In genomic region chr2:174618179-174618578, GRCh38 we compare ENCODE assay signal across 15 cellular contexts. TPM values are rescaled to one million over a fixed set of nuclear protein-coding genes. Genes with fewer than 3 reads are reported as not detected.
DNase-seq lines count a peak whose midpoint lies in the region; ATAC-seq, FAIRE-seq and TF ChIP-seq lines count a peak whose summit lies in the region.
"Had no signal": no experiment of that assay in that cellular context is flagged by ENCODE, and none has a peak within 500 bp of the region (broad histone marks: within the 10 kb centered on the region; RNA-seq: fewer than 3 reads in every experiment).

No MANE protein-coding gene starts in this region.

- no peak overlapping the region for H3K4me3 ChIP-seq in H1 (ENCODE audit: extremely low read depth in 1 of 4, insufficient read depth in 2 of 4, low read depth in 3 of 4, low read length in 4 of 4)
- H3K4me3 ChIP-seq in WERI-Rb-1 (ENCODE audit: low read depth, low read length): no peak overlapping the region
- H3K4me3 ChIP-seq in PC-3 (ENCODE audit: low read length): no peak overlapping the region
- H3K4me3 ChIP-seq: PC-9, right lobe of liver had no signal

- intact Hi-C loops in PC-3 (cut with micrococcal nuclease): no loop called here

- peak overlapping the region; percentile 61 for H3K4me3 Mint-ChIP-seq in activated T-cell treated with anti-CD3 and anti-CD28 coated beads, Interleukin-2, amount 50 U/mL, for 24 hours
- H3K4me3 Mint-ChIP-seq in T-helper 17 cell: peak overlapping the region; percentile 76
- H3K4me3 Mint-ChIP-seq in stimulated activated memory B cell treated with anti-CD40 and anti-IgM and Interleukin-4, amounts not matched to agents 10 μg/mL and 1 μg/mL and 100 μg/mL, for 72 hours: peak overlapping the region; percentile 21
- H3K4me3 Mint-ChIP-seq: nephron progenitor cell had no signal

- H3K4me2 ChIP-seq in H1 (ENCODE audit: insufficient read depth in 1 of 2, low read depth in 2 of 2, low read length in 2 of 2) (no peak overlapping the region), PC-3 (ENCODE audit: low read length) (no peak overlapping the region)
- H3K4me2 ChIP-seq: PC-9 had no signal

- H4K20me1 ChIP-seq in H1 (replicated peaks in 1 of 2; ENCODE audit: control insufficient read depth in 1 of 2, insufficient read depth in 2 of 2, low read length in 2 of 2) (no peaks in the 10 kb centered on the region), PC-3 (ENCODE audit: low read length) (no peaks in the 10 kb centered on the region)

- H4K8ac ChIP-seq in H1 (ENCODE audit: extremely low read depth, insufficient read depth, low read length): peak overlapping the region; percentile 3; the same call in 1 of the 2 replicates

- POLR2A ChIA-PET in H1 (lab: Charles Lee; ENCODE audit: partially characterized antibody) (no interaction called here), PC-3 (lab: Charles Lee; ENCODE audit: unreplicated experiment) (no interaction called here)

- H3K4me1 ChIP-seq in H1 (replicated peaks in 1 of 4; ENCODE audit: control insufficient read depth in 3 of 4, insufficient read depth in 4 of 4, low read length in 3 of 4) (no peaks in the 10 kb centered on the region), PC-3 (ENCODE audit: insufficient read depth, low read length) (peaks cover 44% of the 10 kb centered on the region)

- BruUV-seq in PC-3 (replicated peaks; lab: Mats Ljungman, UMichigan): no TSS peak

- H2BK5ac ChIP-seq in H1 (ENCODE audit: low read depth, low read length): no peak overlapping the region

- no peak overlapping the region for H3K9ac ChIP-seq in H1 (replicated peaks in 1 of 4; ENCODE audit: extremely low read depth in 1 of 4, low read depth in 3 of 4, low read length in 3 of 4)
- no peak overlapping the region for H3K9ac ChIP-seq in PC-3 (ENCODE audit: low read length)

- H3K79me2 ChIP-seq in H1 (ENCODE audit: control insufficient read depth in 1 of 2, insufficient read depth in 2 of 2, low read length in 2 of 2): no peaks in the 10 kb centered on the region
- no peaks in the 10 kb centered on the region for H3K79me2 ChIP-seq in PC-3 (ENCODE audit: low read length)

- CTCF ChIA-PET in H1 (lab: Charles Lee; ENCODE audit: partially characterized antibody): interaction anchor here (0.6 to 1.0 kb wide), 2 partner anchors 16 to 75 kb away, joined by 3 to 4 read pairs; no protein-coding TSS in a partner anchor
- CTCF ChIA-PET in PC-3 (lab: Charles Lee): no interaction called here

- H3K27me3 ChIP-seq in H1 (replicated peaks in 1 of 4; ENCODE audit: control insufficient read depth in 3 of 4, extremely low read depth in 1 of 4, insufficient read depth in 3 of 4, low read length in 3 of 4): no peaks in the 10 kb centered on the region
- no peaks in the 10 kb centered on the region for H3K27me3 ChIP-seq in WERI-Rb-1 (ENCODE audit: insufficient read depth, low read depth, severe bottlenecking)
- H3K27me3 ChIP-seq in PC-3 (ENCODE audit: low read length): no peaks in the 10 kb centered on the region
- H3K27me3 ChIP-seq: right lobe of liver had no signal

- no peak overlapping the region for H3K56ac ChIP-seq in H1 (replicated peaks; ENCODE audit: insufficient read length, low read depth, low read length)

- no peaks in the 10 kb centered on the region for H3K23me2 ChIP-seq in H1 (ENCODE audit: low read depth, low read length)

- no peak overlapping the region for H2AK5ac ChIP-seq in H1 (ENCODE audit: low read depth, low read length)

- no peaks in the 10 kb centered on the region for H3K9me3 ChIP-seq in T-helper 17 cell (ENCODE audit: control insufficient read depth, low read length, poor library complexity, severe bottlenecking)
- no peaks in the 10 kb centered on the region for H3K9me3 ChIP-seq in H1 (ENCODE audit: insufficient read depth in 2 of 2, low read depth in 1 of 2, low read length in 1 of 2)
- no peaks in the 10 kb centered on the region for H3K9me3 ChIP-seq in WERI-Rb-1 (ENCODE audit: severe bottlenecking)
- no peaks in the 10 kb centered on the region for H3K9me3 ChIP-seq in PC-3 (ENCODE audit: low read length)
- H3K9me3 ChIP-seq: right lobe of liver had no signal

- H2BK15ac ChIP-seq in H1 (ENCODE audit: low read length): no peak overlapping the region

- H3F3A ChIP-seq in PC-3 (ENCODE audit: low read length, unreplicated experiment): peaks cover 3% of the 10 kb centered on the region

- H3K9me2 ChIP-seq in PC-3 (replicated peaks; ENCODE audit: low read length): no peaks in the 10 kb centered on the region

- no peaks in the 10 kb centered on the region for H3K9me3 Mint-ChIP-seq in activated T-cell treated with anti-CD3 and anti-CD28 coated beads, Interleukin-2, amount 50 U/mL, for 24 hours
- no peaks in the 10 kb centered on the region for H3K9me3 Mint-ChIP-seq in stimulated activated memory B cell treated with anti-CD40 and anti-IgM and Interleukin-4, amounts not matched to agents 10 μg/mL and 1 μg/mL and 100 μg/mL, for 72 hours
- H3K9me3 Mint-ChIP-seq: nephron progenitor cell had no signal

- no peak overlapping the region for H3K14ac ChIP-seq in H1 (ENCODE audit: insufficient read length)

- no peak for TF ChIP-seq POLR2A in H1 (IDR thresholded peaks at IDR 0.05; ENCODE audit: control extremely low read depth in 1 of 2, low read depth in 2 of 2, low read length in 2 of 2)

- no peak overlapping the region for H3K4ac ChIP-seq in H1 (replicated peaks; ENCODE audit: insufficient read length, low read depth, low read length)

- no peaks in the 10 kb centered on the region for H3K27me3 Mint-ChIP-seq in activated T-cell treated with anti-CD3 and anti-CD28 coated beads, Interleukin-2, amount 50 U/mL, for 24 hours
- no peaks in the 10 kb centered on the region for H3K27me3 Mint-ChIP-seq in T-helper 17 cell
- H3K27me3 Mint-ChIP-seq in stimulated activated memory B cell treated with anti-CD40 and anti-IgM and Interleukin-4, amounts not matched to agents 10 μg/mL and 1 μg/mL and 100 μg/mL, for 72 hours: no peaks in the 10 kb centered on the region

- H3K27ac ChIP-seq in H1 (ENCODE audit: low read depth, low read length) (no peak overlapping the region), WERI-Rb-1 (no peak overlapping the region), PC-3 (ENCODE audit: low read length) (no peak overlapping the region)
- H3K27ac ChIP-seq: PC-9 had no signal

- TF ChIP-seq RAD21 in H1 (IDR thresholded peaks at IDR 0.05 in 1 of 2, conservative IDR thresholded peaks at IDR 0.05 in 1 of 2; ENCODE audit: low read depth in 2 of 2, low read length in 2 of 2): no peak

- no peak overlapping the region for H2AFZ ChIP-seq in H1 (ENCODE audit: low read length)
- no peak overlapping the region for H2AFZ ChIP-seq in PC-3 (ENCODE audit: low read length)
- H2AFZ ChIP-seq: PC-9 had no signal

- H3K36me3 Mint-ChIP-seq in activated T-cell treated with anti-CD3 and anti-CD28 coated beads, Interleukin-2, amount 50 U/mL, for 24 hours (ENCODE audit: low read depth): peaks cover 78% of the 10 kb centered on the region
- H3K36me3 Mint-ChIP-seq in T-helper 17 cell (ENCODE audit: low read depth): peaks cover 6% of the 10 kb centered on the region
- peaks cover 39% of the 10 kb centered on the region for H3K36me3 Mint-ChIP-seq in stimulated activated memory B cell treated with anti-CD40 and anti-IgM and Interleukin-4, amounts not matched to agents 10 μg/mL and 1 μg/mL and 100 μg/mL, for 72 hours

- TF ChIP-seq EP300 in H1 (IDR thresholded peaks at IDR 0.05; ENCODE audit: borderline replicate concordance in 1 of 2, low read depth in 2 of 2, low read length in 2 of 2): no peak

- TF ChIP-seq CTCF in H1 (IDR thresholded peaks at IDR 0.05; ENCODE audit: control extremely low read depth in 1 of 3, insufficient read depth in 1 of 3, low read depth in 1 of 3, low read length in 3 of 3) (no peak), WERI-Rb-1 (IDR thresholded peaks at IDR 0.05; ENCODE audit: low read depth, low read length) (no peak), PC-3 (conservative IDR thresholded peaks at IDR 0.05; ENCODE audit: low read depth, low read length) (no peak)

- H3K79me1 ChIP-seq in H1 (ENCODE audit: low read depth, low read length): no peaks in the 10 kb centered on the region

- no peak for FAIRE-seq in H1 (lab: Jason Lieb, UNC)

- H4K91ac ChIP-seq in H1 (replicated peaks; ENCODE audit: insufficient read length, low read length): no peak overlapping the region

- H3K23ac ChIP-seq in H1 (ENCODE audit: insufficient read length): no peak overlapping the region

- H2BK12ac ChIP-seq in H1 (ENCODE audit: low read depth, low read length): no peak overlapping the region

- ATAC-seq in T-helper 17 cell (no peak), PC-3 (no peak)
- ATAC-seq in stimulated activated memory B cell treated with anti-CD40 and anti-IgM and Interleukin-4, amounts not matched to agents 10 μg/mL and 1 μg/mL and 100 μg/mL, for 72 hours: no peak
- ATAC-seq: right lobe of liver had no signal

- no peak overlapping the region for H2BK20ac ChIP-seq in H1 (ENCODE audit: low read length)

- no peak overlapping the region for H3K18ac ChIP-seq in H1 (ENCODE audit: extremely low read depth, low read length)

- H3K4me1 Mint-ChIP-seq in activated T-cell treated with anti-CD3 and anti-CD28 coated beads, Interleukin-2, amount 50 U/mL, for 24 hours (ENCODE audit: low read depth): peaks cover 82% of the 10 kb centered on the region
- peaks cover 57% of the 10 kb centered on the region for H3K4me1 Mint-ChIP-seq in T-helper 17 cell
- peaks cover 71% of the 10 kb centered on the region for H3K4me1 Mint-ChIP-seq in stimulated activated memory B cell treated with anti-CD40 and anti-IgM and Interleukin-4, amounts not matched to agents 10 μg/mL and 1 μg/mL and 100 μg/mL, for 72 hours

- H3K36me3 ChIP-seq in H1 (ENCODE audit: control insufficient read depth in 2 of 4, insufficient read depth in 4 of 4, low read length in 3 of 4) (no peaks in the 10 kb centered on the region), WERI-Rb-1 (no peaks in the 10 kb centered on the region), PC-3 (ENCODE audit: low read depth, low read length) (no peaks in the 10 kb centered on the region)
- H3K36me3 ChIP-seq: right lobe of liver had no signal

- H2BK120ac ChIP-seq in H1 (replicated peaks; ENCODE audit: low read depth, low read length): no peak overlapping the region

- no peak for DNase-seq in activated T-cell treated with anti-CD3 and anti-CD28 coated beads, Interleukin-2, amount 50 U/mL, for 24 hours
- no peak for DNase-seq in activated T-cell treated with anti-CD3 and anti-CD28 coated beads, Interleukin-2, amount 50 U/mL, for 1 hour
- DNase-seq in T-helper 17 cell (no peak), H1 (ENCODE audit: low read depth in 1 of 2, low spot score in 2 of 2) (no peak), WERI-Rb-1 (no peak), PC-3 (no peak), NCI-H524 (lab: John Stamatoyannopoulos, UW) (no peak)
- DNase-seq: activated CD4-positive, CD25-positive, alpha-beta regulatory T cell treated with anti-CD3 and anti-CD28 coated beads, Interleukin-2, amount 50 U/mL, for 72 hours; cerebellar nuclear complex; NCI-H1436 treated with DMSO at 0.1 percent for 48 hours; NCI-H524 treated with DMSO at 0.1 percent for 48 hours; nephron progenitor cell; PC-9; right lobe of liver had no signal

- H4K5ac ChIP-seq in H1 (ENCODE audit: insufficient read length, low read depth, low read length): no peak overlapping the region

- 78% methylated on average over 2 of the region's 2 CpGs; no CpG with 5 or more reads in 1 of the 2 experiments for WGBS in H1 (ENCODE audit: extremely low coverage in 1 of 2, insufficient coverage in 1 of 2, insufficient read length in 1 of 2, insufficient replicate concordance in 2 of 2, low coverage in 1 of 2, low lambda C conversion rate in 2 of 2, missing lambda C conversion rate in 1 of 2), 2 experiments

- H3K27ac Mint-ChIP-seq in activated T-cell treated with anti-CD3 and anti-CD28 coated beads, Interleukin-2, amount 50 U/mL, for 24 hours: peak overlapping the region; percentile 95
- peak overlapping the region; percentile 90 for H3K27ac Mint-ChIP-seq in T-helper 17 cell
- peak overlapping the region; percentile 96 for H3K27ac Mint-ChIP-seq in stimulated activated memory B cell treated with anti-CD40 and anti-IgM and Interleukin-4, amounts not matched to agents 10 μg/mL and 1 μg/mL and 100 μg/mL, for 72 hours
- H3K27ac Mint-ChIP-seq: nephron progenitor cell had no signal

RNA-seq across cellular contexts. Expression of gene WIPF1, which starts 20.6 kb away (rescaled TPM):
- total RNA-seq in T-helper 17 cell: 100 to 1,000 TPM; 368 to 424 TPM
- 4.3 and 5.2 TPM in 2 replicates for total RNA-seq in H1 (2021; fragmentation: NEBNext Ultra II Directional; extraction: Animal tissue kit (Norgen Biotek cat#: 25700))
- polyA plus RNA-seq in H1 (2011; rRNA removed): 4.4 and 4.7 TPM in 2 replicates
- 2.7 TPM for polyA plus RNA-seq in H1 (2011; cell fraction: cytosol; rRNA removed)
- polyA plus RNA-seq in H1 (2011; cell fraction: nucleus; rRNA removed): 3.1 TPM
- polyA plus RNA-seq in H1 (2012, experiment 1 of 2): 5.2 to 8.3 TPM (median 5.9 TPM) in 4 replicates
- polyA plus RNA-seq in H1 (2012, experiment 2 of 2): 2.9 TPM
- 4.6 TPM for polyA plus RNA-seq in H1 (2013, experiment 1 of 2)
- polyA plus RNA-seq in H1 (2013, experiment 2 of 2): 4.9 TPM
- polyA minus RNA-seq in H1 (2011; rRNA and poly(A)+ RNA removed): 2.8 TPM in 2 replicates
- 3.2 TPM for polyA minus RNA-seq in H1 (2011; cell fraction: cytosol; rRNA and poly(A)+ RNA removed)
- polyA minus RNA-seq in H1 (2011; cell fraction: nucleus; rRNA and poly(A)+ RNA removed): 9.0 TPM
- 0.29 and 1.5 TPM in 2 replicates for total RNA-seq in PC-3 (2014; rRNA removed)

Comparison
In these comparisons a context has a peak if more than half of its experiments do, and no peak if none do; other contexts are left out.
1. H3K4me3 Mint-ChIP-seq: peak in every context shown above with its lines; median percentile 76 in T-helper 17 cell; 61 in activated T-cell treated with anti-CD3 and anti-CD28 coated beads, Interleukin-2, amount 50 U/mL, for 24 hours; 21 in stimulated activated memory B cell treated with anti-CD40 and anti-IgM and Interleukin-4, amounts not matched to agents 10 μg/mL and 1 μg/mL and 100 μg/mL, for 72 hours.
2. RNA of gene WIPF1, which starts 20.6 kb away (total RNA-seq): 368 to 424 TPM in T-helper 17 cell; 4.3 to 5.2 TPM in H1 and 0.29 to 1.5 TPM in PC-3; every median in the first group is over 10 times any median in the second.
3. Peak in every context shown above with its lines, with median percentiles within 50 percentile points of each other: H3K27ac Mint-ChIP-seq.